In the genomic region with DNA sequence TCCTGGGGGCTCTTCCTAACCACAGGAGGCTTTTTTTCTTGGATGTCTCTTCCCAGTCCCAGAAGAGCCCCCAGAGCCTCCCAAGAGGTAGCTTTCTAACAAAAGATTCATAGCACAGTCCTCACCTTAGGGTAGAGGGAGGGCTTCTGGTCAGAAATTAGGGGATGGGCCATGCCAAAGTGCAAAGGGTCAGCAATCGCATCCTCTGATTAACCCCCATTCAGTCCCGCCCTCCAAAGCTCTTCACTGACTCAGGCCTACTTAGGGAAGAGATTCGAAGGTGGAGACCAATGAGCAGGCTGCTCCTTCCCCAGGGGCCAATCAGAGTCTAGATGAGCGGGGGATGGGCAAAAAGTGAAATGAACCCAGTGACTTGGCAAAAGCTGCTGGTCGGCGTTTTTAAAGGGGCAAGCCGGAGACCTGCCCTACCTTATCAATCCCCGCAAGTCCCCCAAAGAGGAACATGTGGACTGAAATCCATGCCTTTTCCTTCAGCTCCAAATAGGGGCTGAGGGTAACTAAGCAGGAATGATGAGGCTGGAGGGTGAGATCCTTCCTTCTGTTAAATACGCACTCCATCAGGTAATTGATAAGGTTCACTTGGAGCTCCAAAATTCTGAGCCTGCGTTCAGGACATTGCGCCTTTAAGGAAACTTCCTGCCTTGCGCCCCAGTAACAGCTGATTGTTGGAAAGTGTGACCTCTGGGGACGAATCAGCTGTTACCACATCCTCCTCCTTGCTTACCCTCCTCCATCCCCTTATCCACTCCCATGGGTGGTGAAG, we compare ENCODE assay signal across 1 cellular context.
TF ChIP-seq lines count a peak whose summit lies in the region.

No MANE protein-coding gene starts in this region.

TF ChIP-seq in HepG2, 621 proteins besides CTCF, POLR2A, EP300 and RAD21 (continued from another document and continues in another):
- TF ChIP-seq, protein P1, sequence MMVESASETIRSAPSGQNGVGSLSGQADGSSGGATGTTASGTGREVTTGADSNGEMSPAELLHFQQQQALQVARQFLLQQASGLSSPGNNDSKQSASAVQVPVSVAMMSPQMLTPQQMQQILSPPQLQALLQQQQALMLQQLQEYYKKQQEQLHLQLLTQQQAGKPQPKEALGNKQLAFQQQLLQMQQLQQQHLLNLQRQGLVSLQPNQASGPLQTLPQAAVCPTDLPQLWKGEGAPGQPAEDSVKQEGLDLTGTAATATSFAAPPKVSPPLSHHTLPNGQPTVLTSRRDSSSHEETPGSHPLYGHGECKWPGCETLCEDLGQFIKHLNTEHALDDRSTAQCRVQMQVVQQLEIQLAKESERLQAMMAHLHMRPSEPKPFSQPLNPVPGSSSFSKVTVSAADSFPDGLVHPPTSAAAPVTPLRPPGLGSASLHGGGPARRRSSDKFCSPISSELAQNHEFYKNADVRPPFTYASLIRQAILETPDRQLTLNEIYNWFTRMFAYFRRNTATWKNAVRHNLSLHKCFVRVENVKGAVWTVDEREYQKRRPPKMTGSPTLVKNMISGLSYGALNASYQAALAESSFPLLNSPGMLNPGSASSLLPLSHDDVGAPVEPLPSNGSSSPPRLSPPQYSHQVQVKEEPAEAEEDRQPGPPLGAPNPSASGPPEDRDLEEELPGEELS (CRISPR knock-in tag; IDR thresholded peaks at IDR 0.05) = peak; percentile 17; the same call in 1 of the 2 replicates
- TF ChIP-seq, protein P2, sequence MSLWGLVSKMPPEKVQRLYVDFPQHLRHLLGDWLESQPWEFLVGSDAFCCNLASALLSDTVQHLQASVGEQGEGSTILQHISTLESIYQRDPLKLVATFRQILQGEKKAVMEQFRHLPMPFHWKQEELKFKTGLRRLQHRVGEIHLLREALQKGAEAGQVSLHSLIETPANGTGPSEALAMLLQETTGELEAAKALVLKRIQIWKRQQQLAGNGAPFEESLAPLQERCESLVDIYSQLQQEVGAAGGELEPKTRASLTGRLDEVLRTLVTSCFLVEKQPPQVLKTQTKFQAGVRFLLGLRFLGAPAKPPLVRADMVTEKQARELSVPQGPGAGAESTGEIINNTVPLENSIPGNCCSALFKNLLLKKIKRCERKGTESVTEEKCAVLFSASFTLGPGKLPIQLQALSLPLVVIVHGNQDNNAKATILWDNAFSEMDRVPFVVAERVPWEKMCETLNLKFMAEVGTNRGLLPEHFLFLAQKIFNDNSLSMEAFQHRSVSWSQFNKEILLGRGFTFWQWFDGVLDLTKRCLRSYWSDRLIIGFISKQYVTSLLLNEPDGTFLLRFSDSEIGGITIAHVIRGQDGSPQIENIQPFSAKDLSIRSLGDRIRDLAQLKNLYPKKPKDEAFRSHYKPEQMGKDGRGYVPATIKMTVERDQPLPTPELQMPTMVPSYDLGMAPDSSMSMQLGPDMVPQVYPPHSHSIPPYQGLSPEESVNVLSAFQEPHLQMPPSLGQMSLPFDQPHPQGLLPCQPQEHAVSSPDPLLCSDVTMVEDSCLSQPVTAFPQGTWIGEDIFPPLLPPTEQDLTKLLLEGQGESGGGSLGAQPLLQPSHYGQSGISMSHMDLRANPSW (CRISPR knock-in tag; IDR thresholded peaks at IDR 0.05; ENCODE audit: borderline replicate concordance) = no peak
- TF ChIP-seq, protein P3, sequence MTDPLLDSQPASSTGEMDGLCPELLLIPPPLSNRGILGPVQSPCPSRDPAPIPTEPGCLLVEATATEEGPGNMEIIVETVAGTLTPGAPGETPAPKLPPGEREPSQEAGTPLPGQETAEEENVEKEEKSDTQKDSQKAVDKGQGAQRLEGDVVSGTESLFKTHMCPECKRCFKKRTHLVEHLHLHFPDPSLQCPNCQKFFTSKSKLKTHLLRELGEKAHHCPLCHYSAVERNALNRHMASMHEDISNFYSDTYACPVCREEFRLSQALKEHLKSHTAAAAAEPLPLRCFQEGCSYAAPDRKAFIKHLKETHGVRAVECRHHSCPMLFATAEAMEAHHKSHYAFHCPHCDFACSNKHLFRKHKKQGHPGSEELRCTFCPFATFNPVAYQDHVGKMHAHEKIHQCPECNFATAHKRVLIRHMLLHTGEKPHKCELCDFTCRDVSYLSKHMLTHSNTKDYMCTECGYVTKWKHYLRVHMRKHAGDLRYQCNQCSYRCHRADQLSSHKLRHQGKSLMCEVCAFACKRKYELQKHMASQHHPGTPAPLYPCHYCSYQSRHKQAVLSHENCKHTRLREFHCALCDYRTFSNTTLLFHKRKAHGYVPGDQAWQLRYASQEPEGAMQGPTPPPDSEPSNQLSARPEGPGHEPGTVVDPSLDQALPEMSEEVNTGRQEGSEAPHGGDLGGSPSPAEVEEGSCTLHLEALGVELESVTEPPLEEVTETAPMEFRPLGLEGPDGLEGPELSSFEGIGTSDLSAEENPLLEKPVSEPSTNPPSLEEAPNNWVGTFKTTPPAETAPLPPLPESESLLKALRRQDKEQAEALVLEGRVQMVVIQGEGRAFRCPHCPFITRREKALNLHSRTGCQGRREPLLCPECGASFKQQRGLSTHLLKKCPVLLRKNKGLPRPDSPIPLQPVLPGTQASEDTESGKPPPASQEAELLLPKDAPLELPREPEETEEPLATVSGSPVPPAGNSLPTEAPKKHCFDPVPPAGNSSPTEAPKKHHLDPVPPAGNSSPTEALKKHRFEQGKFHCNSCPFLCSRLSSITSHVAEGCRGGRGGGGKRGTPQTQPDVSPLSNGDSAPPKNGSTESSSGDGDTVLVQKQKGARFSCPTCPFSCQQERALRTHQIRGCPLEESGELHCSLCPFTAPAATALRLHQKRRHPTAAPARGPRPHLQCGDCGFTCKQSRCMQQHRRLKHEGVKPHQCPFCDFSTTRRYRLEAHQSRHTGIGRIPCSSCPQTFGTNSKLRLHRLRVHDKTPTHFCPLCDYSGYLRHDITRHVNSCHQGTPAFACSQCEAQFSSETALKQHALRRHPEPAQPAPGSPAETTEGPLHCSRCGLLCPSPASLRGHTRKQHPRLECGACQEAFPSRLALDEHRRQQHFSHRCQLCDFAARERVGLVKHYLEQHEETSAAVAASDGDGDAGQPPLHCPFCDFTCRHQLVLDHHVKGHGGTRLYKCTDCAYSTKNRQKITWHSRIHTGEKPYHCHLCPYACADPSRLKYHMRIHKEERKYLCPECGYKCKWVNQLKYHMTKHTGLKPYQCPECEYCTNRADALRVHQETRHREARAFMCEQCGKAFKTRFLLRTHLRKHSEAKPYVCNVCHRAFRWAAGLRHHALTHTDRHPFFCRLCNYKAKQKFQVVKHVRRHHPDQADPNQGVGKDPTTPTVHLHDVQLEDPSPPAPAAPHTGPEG (CRISPR knock-in tag; IDR thresholded peaks at IDR 0.05) = no peak
- TF ChIP-seq ZFYVE20 (CRISPR knock-in tag; IDR thresholded peaks at IDR 0.05; ENCODE audit: borderline replicate concordance, low read depth) (no peak), SPEN (CRISPR knock-in tag; IDR thresholded peaks at IDR 0.05; ENCODE audit: low read depth) (0 out of 2 replicates have a peak, but pooled peaks have one; percentile 9), ZNF556 (CRISPR knock-in tag; IDR thresholded peaks at IDR 0.05; ENCODE audit: borderline replicate concordance) (0 out of 2 replicates have a peak, but pooled peaks have one; percentile 14), ZNF260 (CRISPR knock-in tag; IDR thresholded peaks at IDR 0.05; ENCODE audit: borderline replicate concordance, low read depth) (no peak), EEA1 (CRISPR knock-in tag; IDR thresholded peaks at IDR 0.05; ENCODE audit: borderline replicate concordance) (no peak), TGIF2 (CRISPR knock-in tag; IDR thresholded peaks at IDR 0.05) (peak; percentile 79; the same call in 1 of the 2 replicates), KAT8 (CRISPR knock-in tag; IDR thresholded peaks at IDR 0.05) (peak; percentile 53), ZMAT3 (CRISPR knock-in tag; conservative IDR thresholded peaks at IDR 0.05) (0 out of 2 replicates have a peak, but pooled peaks have one; percentile 55), PHF8 (CRISPR knock-in tag; IDR thresholded peaks at IDR 0.05) (peak; percentile 22; the same call in 1 of the 2 replicates), ZNF703 (CRISPR knock-in tag; IDR thresholded peaks at IDR 0.05; ENCODE audit: borderline replicate concordance) (no peak), ZNF547 (CRISPR knock-in tag; IDR thresholded peaks at IDR 0.05) (no peak), SKI (IDR thresholded peaks at IDR 0.05; ENCODE audit: partially characterized antibody) (no peak), ZNF746 (CRISPR knock-in tag; IDR thresholded peaks at IDR 0.05) (0 out of 2 replicates have a peak, but pooled peaks have one; percentile 24), MXD4 (CRISPR knock-in tag; IDR thresholded peaks at IDR 0.05) (no peak), TARDBP (CRISPR knock-in tag; IDR thresholded peaks at IDR 0.05) (0 out of 2 replicates have a peak, but pooled peaks have one; percentile 27), SMAD3 (CRISPR knock-in tag; IDR thresholded peaks at IDR 0.05) (no peak), ZSCAN30 (CRISPR knock-in tag; IDR thresholded peaks at IDR 0.05) (no peak)
- TF ChIP-seq, protein P4, sequence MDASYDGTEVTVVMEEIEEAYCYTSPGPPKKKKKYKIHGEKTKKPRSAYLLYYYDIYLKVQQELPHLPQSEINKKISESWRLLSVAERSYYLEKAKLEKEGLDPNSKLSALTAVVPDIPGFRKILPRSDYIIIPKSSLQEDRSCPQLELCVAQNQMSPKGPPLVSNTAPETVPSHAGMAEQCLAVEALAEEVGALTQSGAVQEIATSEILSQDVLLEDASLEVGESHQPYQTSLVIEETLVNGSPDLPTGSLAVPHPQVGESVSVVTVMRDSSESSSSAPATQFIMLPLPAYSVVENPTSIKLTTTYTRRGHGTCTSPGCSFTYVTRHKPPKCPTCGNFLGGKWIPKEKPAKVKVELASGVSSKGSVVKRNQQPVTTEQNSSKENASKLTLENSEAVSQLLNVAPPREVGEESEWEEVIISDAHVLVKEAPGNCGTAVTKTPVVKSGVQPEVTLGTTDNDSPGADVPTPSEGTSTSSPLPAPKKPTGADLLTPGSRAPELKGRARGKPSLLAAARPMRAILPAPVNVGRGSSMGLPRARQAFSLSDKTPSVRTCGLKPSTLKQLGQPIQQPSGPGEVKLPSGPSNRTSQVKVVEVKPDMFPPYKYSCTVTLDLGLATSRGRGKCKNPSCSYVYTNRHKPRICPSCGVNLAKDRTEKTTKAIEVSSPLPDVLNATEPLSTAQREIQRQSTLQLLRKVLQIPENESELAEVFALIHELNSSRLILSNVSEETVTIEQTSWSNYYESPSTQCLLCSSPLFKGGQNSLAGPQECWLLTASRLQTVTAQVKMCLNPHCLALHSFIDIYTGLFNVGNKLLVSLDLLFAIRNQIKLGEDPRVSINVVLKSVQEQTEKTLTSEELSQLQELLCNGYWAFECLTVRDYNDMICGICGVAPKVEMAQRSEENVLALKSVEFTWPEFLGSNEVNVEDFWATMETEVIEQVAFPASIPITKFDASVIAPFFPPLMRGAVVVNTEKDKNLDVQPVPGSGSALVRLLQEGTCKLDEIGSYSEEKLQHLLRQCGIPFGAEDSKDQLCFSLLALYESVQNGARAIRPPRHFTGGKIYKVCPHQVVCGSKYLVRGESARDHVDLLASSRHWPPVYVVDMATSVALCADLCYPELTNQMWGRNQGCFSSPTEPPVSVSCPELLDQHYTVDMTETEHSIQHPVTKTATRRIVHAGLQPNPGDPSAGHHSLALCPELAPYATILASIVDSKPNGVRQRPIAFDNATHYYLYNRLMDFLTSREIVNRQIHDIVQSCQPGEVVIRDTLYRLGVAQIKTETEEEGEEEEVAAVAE (CRISPR knock-in tag; IDR thresholded peaks at IDR 0.05; ENCODE audit: borderline replicate concordance) = peak; percentile 98
- TF ChIP-seq, protein P5, sequence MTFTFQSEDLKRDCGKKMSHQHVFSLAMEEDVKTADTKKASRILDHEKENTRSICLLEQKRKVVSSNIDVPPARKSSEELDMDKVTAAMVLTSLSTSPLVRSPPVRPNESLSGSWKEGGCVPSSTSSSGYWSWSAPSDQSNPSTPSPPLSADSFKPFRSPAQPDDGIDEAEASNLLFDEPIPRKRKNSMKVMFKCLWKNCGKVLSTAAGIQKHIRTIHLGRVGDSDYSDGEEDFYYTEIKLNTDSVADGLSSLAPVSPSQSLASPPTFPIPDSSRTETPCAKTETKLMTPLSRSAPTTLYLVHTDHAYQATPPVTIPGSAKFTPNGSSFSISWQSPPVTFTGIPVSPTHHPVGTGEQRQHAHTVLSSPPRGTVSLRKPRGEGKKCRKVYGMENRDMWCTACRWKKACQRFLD (CRISPR knock-in tag; IDR thresholded peaks at IDR 0.05; ENCODE audit: borderline replicate concordance) = no peak
- TF ChIP-seq, protein P6, sequence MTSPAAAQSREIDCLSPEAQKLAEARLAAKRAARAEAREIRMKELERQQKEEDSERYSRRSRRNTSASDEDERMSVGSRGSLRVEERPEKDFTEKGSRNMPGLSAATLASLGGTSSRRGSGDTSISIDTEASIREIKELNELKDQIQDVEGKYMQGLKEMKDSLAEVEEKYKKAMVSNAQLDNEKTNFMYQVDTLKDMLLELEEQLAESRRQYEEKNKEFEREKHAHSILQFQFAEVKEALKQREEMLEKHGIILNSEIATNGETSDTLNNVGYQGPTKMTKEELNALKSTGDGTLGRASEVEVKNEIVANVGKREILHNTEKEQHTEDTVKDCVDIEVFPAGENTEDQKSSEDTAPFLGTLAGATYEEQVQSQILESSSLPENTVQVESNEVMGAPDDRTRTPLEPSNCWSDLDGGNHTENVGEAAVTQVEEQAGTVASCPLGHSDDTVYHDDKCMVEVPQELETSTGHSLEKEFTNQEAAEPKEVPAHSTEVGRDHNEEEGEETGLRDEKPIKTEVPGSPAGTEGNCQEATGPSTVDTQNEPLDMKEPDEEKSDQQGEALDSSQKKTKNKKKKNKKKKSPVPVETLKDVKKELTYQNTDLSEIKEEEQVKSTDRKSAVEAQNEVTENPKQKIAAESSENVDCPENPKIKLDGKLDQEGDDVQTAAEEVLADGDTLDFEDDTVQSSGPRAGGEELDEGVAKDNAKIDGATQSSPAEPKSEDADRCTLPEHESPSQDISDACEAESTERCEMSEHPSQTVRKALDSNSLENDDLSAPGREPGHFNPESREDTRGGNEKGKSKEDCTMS (CRISPR knock-in tag; conservative IDR thresholded peaks at IDR 0.05) = no peak
- TF ChIP-seq, protein P7, sequence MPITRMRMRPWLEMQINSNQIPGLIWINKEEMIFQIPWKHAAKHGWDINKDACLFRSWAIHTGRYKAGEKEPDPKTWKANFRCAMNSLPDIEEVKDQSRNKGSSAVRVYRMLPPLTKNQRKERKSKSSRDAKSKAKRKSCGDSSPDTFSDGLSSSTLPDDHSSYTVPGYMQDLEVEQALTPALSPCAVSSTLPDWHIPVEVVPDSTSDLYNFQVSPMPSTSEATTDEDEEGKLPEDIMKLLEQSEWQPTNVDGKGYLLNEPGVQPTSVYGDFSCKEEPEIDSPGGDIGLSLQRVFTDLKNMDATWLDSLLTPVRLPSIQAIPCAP (CRISPR knock-in tag; IDR thresholded peaks at IDR 0.05; ENCODE audit: low read depth) = no peak
- TF ChIP-seq, protein P8, sequence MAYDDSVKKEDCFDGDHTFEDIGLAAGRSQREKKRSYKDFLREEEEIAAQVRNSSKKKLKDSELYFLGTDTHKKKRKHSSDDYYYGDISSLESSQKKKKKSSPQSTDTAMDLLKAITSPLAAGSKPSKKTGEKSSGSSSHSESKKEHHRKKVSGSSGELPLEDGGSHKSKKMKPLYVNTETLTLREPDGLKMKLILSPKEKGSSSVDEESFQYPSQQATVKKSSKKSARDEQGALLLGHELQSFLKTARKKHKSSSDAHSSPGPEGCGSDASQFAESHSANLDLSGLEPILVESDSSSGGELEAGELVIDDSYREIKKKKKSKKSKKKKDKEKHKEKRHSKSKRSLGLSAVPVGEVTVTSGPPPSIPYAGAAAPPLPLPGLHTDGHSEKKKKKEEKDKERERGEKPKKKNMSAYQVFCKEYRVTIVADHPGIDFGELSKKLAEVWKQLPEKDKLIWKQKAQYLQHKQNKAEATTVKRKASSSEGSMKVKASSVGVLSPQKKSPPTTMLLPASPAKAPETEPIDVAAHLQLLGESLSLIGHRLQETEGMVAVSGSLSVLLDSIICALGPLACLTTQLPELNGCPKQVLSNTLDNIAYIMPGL (CRISPR knock-in tag; IDR thresholded peaks at IDR 0.05; ENCODE audit: borderline replicate concordance in 1 of 2, low read depth in 1 of 2) = peak; percentile 16 to 37; a peak in 2 of 4 replicates
